ENCODE assay signal across 8 cellular contexts in the genomic region with DNA sequence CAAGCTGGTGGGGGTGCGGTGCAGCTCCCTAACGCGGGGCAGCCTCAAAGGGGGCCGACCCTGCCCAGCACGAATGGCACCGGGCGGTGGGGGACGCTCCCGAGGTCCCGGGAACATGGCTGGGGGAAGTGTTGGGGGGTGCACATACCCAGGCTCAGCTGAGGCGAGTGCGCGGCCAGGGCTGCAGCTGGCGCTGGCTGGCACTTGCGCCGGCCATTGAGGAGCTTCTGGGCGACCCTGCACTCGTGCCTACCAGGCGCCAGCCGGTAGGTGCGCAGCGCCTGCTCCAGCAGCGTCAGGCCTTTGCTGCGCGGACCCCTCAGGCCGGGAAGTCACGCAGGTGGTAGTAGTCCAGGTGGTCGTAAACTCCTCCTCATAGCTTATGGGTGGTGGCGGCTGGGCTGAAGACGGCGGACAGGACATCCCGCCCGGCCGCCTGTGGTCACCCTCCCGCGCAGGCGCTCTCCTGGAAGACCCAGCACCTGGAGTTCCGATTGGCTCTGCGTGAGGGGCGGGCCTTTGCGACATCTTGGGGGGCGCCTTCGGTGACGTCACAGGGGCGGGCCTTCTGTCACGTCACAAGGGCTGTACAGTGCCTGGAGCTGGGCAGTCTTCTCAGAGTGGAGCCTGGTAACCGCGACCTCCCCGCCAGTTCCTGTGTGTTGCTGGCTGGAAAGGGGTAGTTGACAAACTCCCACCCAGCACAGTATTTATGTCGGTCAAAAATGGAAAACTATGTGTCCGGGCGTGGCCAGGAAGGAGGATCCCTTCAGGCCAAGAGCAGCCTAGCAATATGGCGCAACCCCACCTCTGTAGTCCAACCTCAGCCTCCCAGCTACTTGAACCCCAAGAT.
A peak's percentile ranks its signal among the peaks of the same experiment; 100 is the strongest.
DNase-seq lines count a peak whose midpoint lies in the region; TF ChIP-seq lines count a peak whose summit lies in the region.
"Not testable (repeated sequence)": the region's sequence is repeated elsewhere in the genome, so short reads cannot be mapped to it uniquely, and the experiment has no call there.

No MANE protein-coding gene starts in this region.

- TF ChIP-seq POLR2A in thyroid gland (IDR thresholded peaks at IDR 0.05), result peak in 1 of 2 donors; percentile 82

- H3K4me3 Mint-ChIP-seq in HFFc6, result peak overlapping the region; percentile 91

- H3K27ac ChIP-seq in adipose tissue (ENCODE audit: low read depth, low read length) (peak overlapping the region; percentile 55), parathyroid adenoma (peak overlapping the region; percentile 74), thyroid gland (peak overlapping the region; percentile 28 to 78 (median 56))
- H3K27ac ChIP-seq in cardiac muscle cell, result not testable (repeated sequence)

- H3K4me1 ChIP-seq in cardiac muscle cell (ENCODE audit: low read depth); parathyroid adenoma; thyroid gland: not testable (repeated sequence)

- H3K9me3 Mint-ChIP-seq in HFFc6, result not testable (repeated sequence)

- H3K4me3 ChIP-seq in cardiac muscle cell (peak overlapping the region; percentile 57), parathyroid adenoma (ENCODE audit: low read depth, low read length) (peak overlapping the region; percentile 75), thyroid gland (replicated peaks in 1 of 3) (peak overlapping the region; percentile 47 to 95 (median 85))

- H3K27me3 ChIP-seq in cardiac muscle cell; parathyroid adenoma (ENCODE audit: control insufficient read depth, insufficient read depth, low read length); thyroid gland: not testable (repeated sequence)

- intact Hi-C loops in thyroid gland (cut with DNase I), result not testable (repeated sequence)

- peak overlapping the region; percentile 61 for H3K4me2 ChIP-seq in parathyroid adenoma (ENCODE audit: low read length)

- H3K9me3 ChIP-seq in cardiac muscle cell (ENCODE audit: low read depth); parathyroid adenoma (ENCODE audit: control insufficient read depth, low read length); thyroid gland: not testable (repeated sequence)

- not testable (repeated sequence) for H3K79me2 ChIP-seq in parathyroid adenoma

- H3K27me3 Mint-ChIP-seq in HFFc6 (ENCODE audit: insufficient read depth), result not testable (repeated sequence)

- not testable (repeated sequence) for H3K36me3 ChIP-seq in cardiac muscle cell; parathyroid adenoma (ENCODE audit: control insufficient read depth, insufficient read depth, low read length); thyroid gland

- WGBS in adipose tissue, 3 donors, result 2 to 9% (median 3%) methylated on average over 48 to 51 of the region's 53 CpGs
- 55 to 61% methylated on average over 4 of the region's 53 CpGs for WGBS in thyroid gland, 2 donors

- peak overlapping the region; percentile 4 for H3K9ac ChIP-seq in parathyroid adenoma

- POLR2A ChIA-PET in GM10248 (lab: Yijun Ruan, JAX), result not testable (repeated sequence)

- not testable (repeated sequence) for H3K36me3 Mint-ChIP-seq in HFFc6 (ENCODE audit: low read depth)

- H3K27ac Mint-ChIP-seq in HFFc6, result peak overlapping the region; percentile 74; the same call in 1 of the 2 replicates

- H2AFZ ChIP-seq in parathyroid adenoma, result peak overlapping the region; percentile 78

- DNase-seq in GM10248 (ENCODE audit: extremely low spot score), result peak; percentile 86
- DNase-seq in HFFc6, result peak; percentile 86
- peak; percentile 87 for DNase-seq in MV-4-11 (lab: John Stamatoyannopoulos, UW)
- DNase-seq in T follicular helper cell (ENCODE audit: low read depth), result peak; percentile 88
- DNase-seq in cardiac muscle cell (ENCODE audit: low read depth in 1 of 2, low spot score in 1 of 2), result peak; percentile 88 to 96
- peak; percentile 94 to 96 for DNase-seq in thyroid gland

- not testable (repeated sequence) for H3K4me1 Mint-ChIP-seq in HFFc6 (ENCODE audit: low read depth)

- CTCF ChIA-PET in GM10248 (lab: Yijun Ruan, JAX), result not testable (repeated sequence)

- not testable (repeated sequence) for TF ChIP-seq CTCF in GM10248 (IDR thresholded peaks at IDR 0.05; ENCODE audit: control extremely low read depth, extremely low read depth, low read depth, missing control alignments); HFFc6 (IDR thresholded peaks at IDR 0.05); cardiac muscle cell (IDR thresholded peaks at IDR 0.05; ENCODE audit: low read depth, low read length); parathyroid adenoma (IDR thresholded peaks at IDR 0.05)
- peak in 1 of 6 experiments; percentile 24 for TF ChIP-seq CTCF in thyroid gland (IDR thresholded peaks at IDR 0.05)
